ENCODE assay signal across 8 cellular contexts in genomic region chr1:24642481-24643361, GRCh38. TPM values are rescaled to one million over a fixed set of nuclear protein-coding genes. Genes with fewer than 3 reads are reported as not detected.
A peak's percentile ranks its signal among the peaks of the same experiment; 100 is the strongest.
DNase-seq lines count a peak whose midpoint lies in the region; ATAC-seq and TF ChIP-seq lines count a peak whose summit lies in the region.

Gene SRRM1 (plus strand): TSS chr1:24643302. CDS start chr1:24643327, 25 bp downstream.

- peaks cover under 1% of the 10 kb centered on the region; the same call in 1 of the 2 replicates for H3K27me3 Mint-ChIP-seq in WTC11 (ENCODE audit: low read depth)

- H4K20me1 ChIP-seq in smooth muscle cell (ENCODE audit: low read depth): peaks cover 42% of the 10 kb centered on the region

- H3K4me1 ChIP-seq in smooth muscle cell (ENCODE audit: low read depth): peaks cover 10% of the 10 kb centered on the region

- POLR2A ChIA-PET in WTC11 (lab: Charles Lee): interaction anchor here (0.5 to 1.7 kb wide), 5 partner anchors 21 to 178 kb away, joined by 3 to 4 read pairs (median 4); partner anchors contain the start of gene CLIC4

- H3K36me3 ChIP-seq in smooth muscle cell (ENCODE audit: low read depth): peaks cover 7% of the 10 kb centered on the region

- peak; percentile 99 for DNase-seq in AG08395 (ENCODE audit: low spot score)
- peak; percentile 99 for DNase-seq in NCI-H226
- DNase-seq in WTC11 (ENCODE audit: low spot score): peak; percentile 97
- DNase-seq in cardiac fibroblast (ENCODE audit: low read depth in 2 of 2): peak; percentile 100
- peak; percentile 99 for DNase-seq in iPS-NIHi7 (ENCODE audit: extremely low spot score)
- DNase-seq in smooth muscle cell (lab: John Stamatoyannopoulos, UW; ENCODE audit: unreplicated experiment): peak; percentile 90

- H3K27ac ChIP-seq in smooth muscle cell (ENCODE audit: low read depth): peak within 1 kb of the TSS; percentile 100

- no peak for TF ChIP-seq CTCF in WTC11 (IDR thresholded peaks at IDR 0.05)
- peak; percentile 20 for TF ChIP-seq CTCF in cardiac fibroblast (IDR thresholded peaks at IDR 0.05; ENCODE audit: low read depth, low read length)
- no peak for TF ChIP-seq CTCF in smooth muscle cell (IDR thresholded peaks at IDR 0.05; ENCODE audit: borderline replicate concordance, insufficient read depth, poor library complexity, severe bottlenecking)

- H3K9ac ChIP-seq in smooth muscle cell (ENCODE audit: low read depth): peak within 1 kb of the TSS; percentile 100

- H3K27me3 ChIP-seq in smooth muscle cell (ENCODE audit: low read depth): no peaks in the 10 kb centered on the region

- peak within 1 kb of the TSS; percentile 91 for H3K4me3 Mint-ChIP-seq in WTC11

- ATAC-seq in GM18907 (IDR thresholded peaks at IDR 0.05; ENCODE audit: unreplicated experiment): peak; percentile 90
- peak; percentile 90 for ATAC-seq in HG03159 (IDR thresholded peaks at IDR 0.05; ENCODE audit: unreplicated experiment)
- peak; percentile 96 for ATAC-seq in WTC11

- peaks cover 46% of the 10 kb centered on the region for H3K79me2 ChIP-seq in smooth muscle cell (ENCODE audit: low read depth)

- no peaks in the 10 kb centered on the region for H3K9me3 ChIP-seq in smooth muscle cell (replicated peaks; ENCODE audit: low read depth)

- peak within 1 kb of the TSS; percentile 57 for H2AFZ ChIP-seq in smooth muscle cell (ENCODE audit: low read depth)

- CTCF ChIA-PET in WTC11 (lab: Charles Lee): interaction anchor here (0.6 to 1.9 kb wide), 5 partner anchors 55 to 441 kb away, joined by 3 to 6 read pairs (median 6); partner anchors contain the start of gene NIPAL3

- H3K36me3 Mint-ChIP-seq in WTC11: peaks cover 30% of the 10 kb centered on the region

- H3K9me3 Mint-ChIP-seq in WTC11: no peaks in the 10 kb centered on the region

- peak within 1 kb of the TSS; percentile 100 for H3K27ac Mint-ChIP-seq in WTC11

- H3K4me3 ChIP-seq in cardiac fibroblast (replicated peaks in 1 of 2; ENCODE audit: low read depth in 2 of 2, low read length in 2 of 2) (peak within 1 kb of the TSS; percentile 90 to 98), smooth muscle cell (peak within 1 kb of the TSS; percentile 98)

- H3K4me2 ChIP-seq in smooth muscle cell: peak within 1 kb of the TSS; percentile 99

- peaks cover 21% of the 10 kb centered on the region for H3K4me1 Mint-ChIP-seq in WTC11

- WGBS in smooth muscle cell (ENCODE audit: low lambda C conversion rate): under 1% methylated on average over 94 of the region's 95 CpGs

- H3F3A ChIP-seq in smooth muscle cell (ENCODE audit: low read depth): no peaks in the 10 kb centered on the region

TF ChIP-seq in WTC11, 78 proteins besides CTCF, POLR2A, EP300 and RAD21 (continues in another document):
- TF ChIP-seq ZNF232 (CRISPR knock-in tag; IDR thresholded peaks at IDR 0.05) (peak; percentile 83), TEAD1 (CRISPR knock-in tag; IDR thresholded peaks at IDR 0.05) (peak; percentile 71; the same call in 1 of the 2 replicates), CBFB (CRISPR knock-in tag; IDR thresholded peaks at IDR 0.05; ENCODE audit: low read depth) (no peak), NFE2L1 (CRISPR knock-in tag; IDR thresholded peaks at IDR 0.05) (no peak), HMGXB4 (CRISPR knock-in tag; IDR thresholded peaks at IDR 0.05) (peak; percentile 7), HMGA2 (CRISPR knock-in tag; IDR thresholded peaks at IDR 0.05) (no peak), KAT7 (CRISPR knock-in tag; IDR thresholded peaks at IDR 0.05; ENCODE audit: borderline replicate concordance) (peak; percentile 31), ZNF263 (CRISPR knock-in tag; IDR thresholded peaks at IDR 0.05; ENCODE audit: low read depth) (no peak), JUN (CRISPR knock-in tag; IDR thresholded peaks at IDR 0.05) (peak; percentile 57; the same call in 1 of the 2 replicates), ZNF416 (CRISPR knock-in tag; IDR thresholded peaks at IDR 0.05) (no peak), USF1 (CRISPR knock-in tag; IDR thresholded peaks at IDR 0.05) (peak; percentile 87), ZBTB21 (CRISPR knock-in tag; IDR thresholded peaks at IDR 0.05; ENCODE audit: borderline replicate concordance) (peak; percentile 80; the same call in 1 of the 2 replicates), SP1 (CRISPR knock-in tag; conservative IDR thresholded peaks at IDR 0.05) (peak; percentile 75), NFYB (CRISPR knock-in tag; conservative IDR thresholded peaks at IDR 0.05; ENCODE audit: low read depth) (peak; percentile 87), ETV6 (CRISPR knock-in tag; IDR thresholded peaks at IDR 0.05) (peak; percentile 53), IRF1 (CRISPR knock-in tag; IDR thresholded peaks at IDR 0.05) (peak; percentile 19; the same call in 1 of the 2 replicates), E2F5 (CRISPR knock-in tag; IDR thresholded peaks at IDR 0.05) (peak; percentile 97), PRRX2 (CRISPR knock-in tag; IDR thresholded peaks at IDR 0.05) (0 out of 2 replicates have a peak, but pooled peaks have one; percentile 19), ZBTB43 (CRISPR knock-in tag; IDR thresholded peaks at IDR 0.05) (no peak), NR2C2 (CRISPR knock-in tag; IDR thresholded peaks at IDR 0.05) (no peak), MAX (CRISPR knock-in tag; IDR thresholded peaks at IDR 0.05) (peak; percentile 70), GABPB1 (CRISPR knock-in tag; IDR thresholded peaks at IDR 0.05) (peak; percentile 40), USF2 (CRISPR knock-in tag; IDR thresholded peaks at IDR 0.05) (peak; percentile 91), FOXK1 (CRISPR knock-in tag; IDR thresholded peaks at IDR 0.05) (peak; percentile 70), CREM (CRISPR knock-in tag; IDR thresholded peaks at IDR 0.05) (peak; percentile 86)

RNA-seq across cellular contexts. Expression of gene SRRM1, which starts in this region (rescaled TPM):
- 202 to 228 TPM (median 202 TPM) in 3 replicates for total RNA-seq in WTC11 (2021)
- total RNA-seq in smooth muscle cell: 53.8 and 70.1 TPM in 2 replicates
- polyA plus RNA-seq in smooth muscle cell: 96.0 and 129 TPM in 2 replicates

Comparison
In these comparisons a context has a peak if more than half of its experiments do, and no peak if none do; other contexts are left out.
1. Peak in every context shown above with its lines: DNase-seq, ATAC-seq, H3K4me3 ChIP-seq and H3K27ac ChIP-seq.